ENCODE assay signal across 14 cellular contexts in the genomic region with DNA sequence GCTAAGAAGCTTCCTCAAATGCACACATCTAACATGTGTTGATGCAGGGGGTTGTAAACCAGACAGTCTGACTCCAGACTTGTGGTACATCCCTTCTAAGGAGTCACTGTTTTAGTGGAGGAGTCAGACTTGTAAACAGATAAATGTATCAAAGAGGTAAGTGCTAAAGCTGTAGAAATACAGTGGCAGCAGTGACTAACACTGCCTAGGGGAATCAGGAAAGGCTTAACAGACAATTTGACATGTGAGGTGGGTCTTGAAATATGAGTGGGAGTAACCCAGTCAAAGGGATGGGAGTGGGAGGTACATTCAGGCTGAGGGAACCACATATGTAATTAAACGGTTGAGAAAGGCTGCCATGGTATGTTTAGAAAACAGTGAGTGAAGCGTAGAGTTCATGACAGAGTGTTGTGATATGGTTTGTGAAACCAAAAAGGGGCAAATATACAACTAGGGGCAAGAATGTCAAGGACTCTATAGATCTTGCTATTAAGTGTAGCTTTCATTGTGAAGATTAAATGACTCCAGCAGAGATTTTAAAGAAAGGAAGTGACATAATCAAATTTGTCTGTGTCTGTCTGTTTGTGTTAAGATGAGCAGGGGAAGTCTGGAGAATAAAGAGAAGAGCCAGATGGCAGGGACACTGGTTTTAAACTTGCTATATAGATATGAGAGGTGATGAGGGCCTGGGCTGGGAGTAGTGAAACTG. TPM values are rescaled to one million over a fixed set of nuclear protein-coding genes. Genes with fewer than 3 reads are reported as not detected.
DNase-seq lines count a peak whose midpoint lies in the region; ATAC-seq and TF ChIP-seq lines count a peak whose summit lies in the region.
"Had no signal": no experiment of that assay in that cellular context is flagged by ENCODE, and none has a peak within 500 bp of the region (broad histone marks: within the 10 kb centered on the region; RNA-seq: fewer than 3 reads in every experiment).

No MANE protein-coding gene starts in this region.

- peaks cover 36% of the 10 kb centered on the region for H3K4me1 Mint-ChIP-seq in activated naive CD8-positive, alpha-beta T cell treated with anti-CD3 and anti-CD28 coated beads for 36 hours

- no TSS peak for BruUV-seq in A673 (replicated peaks; lab: Mats Ljungman, UMichigan)

- TF ChIP-seq CTCF in A673 (conservative IDR thresholded peaks at IDR 0.05; ENCODE audit: low read depth, low read length), result no peak
- no peak for TF ChIP-seq CTCF in HEK293 (tag by site-specific recombination; IDR thresholded peaks at IDR 0.05)
- TF ChIP-seq CTCF in vagina (IDR thresholded peaks at IDR 0.05), result no peak

- H3K4me2 ChIP-seq in mesendoderm (ENCODE audit: low read length), result no peak overlapping the region

- no peaks in the 10 kb centered on the region for H3K79me1 ChIP-seq in mesendoderm (ENCODE audit: low read length)

- no peak overlapping the region for H2BK15ac ChIP-seq in mesendoderm (replicated peaks; ENCODE audit: low read depth)

- no peak overlapping the region for H2AK5ac ChIP-seq in mesendoderm (ENCODE audit: low read length)

- no peak overlapping the region for H3K23ac ChIP-seq in mesendoderm (ENCODE audit: low read length)

- peaks cover 48% of the 10 kb centered on the region for H3K27me3 Mint-ChIP-seq in activated naive CD8-positive, alpha-beta T cell treated with anti-CD3 and anti-CD28 coated beads for 36 hours

- H3K9me3 Mint-ChIP-seq in activated naive CD8-positive, alpha-beta T cell treated with anti-CD3 and anti-CD28 coated beads for 36 hours, result no peaks in the 10 kb centered on the region

- no peak overlapping the region for H2BK120ac ChIP-seq in mesendoderm (ENCODE audit: low read depth, low read length)

- no peaks in the 10 kb centered on the region for H3K9me3 ChIP-seq in A673 (ENCODE audit: low read depth, low read length, poor library complexity, severe bottlenecking)
- H3K9me3 ChIP-seq in HEK293 (ENCODE audit: control insufficient read depth, insufficient read depth, low read depth, low read length), result no peaks in the 10 kb centered on the region
- H3K9me3 ChIP-seq in vagina, result no peaks in the 10 kb centered on the region
- H3K9me3 ChIP-seq: ascending aorta, upper lobe of left lung had no signal

- no peak for ATAC-seq in GM21515 (IDR thresholded peaks at IDR 0.05; ENCODE audit: unreplicated experiment)
- ATAC-seq: Panc1 had no signal

- no CpG with 5 or more reads among the region's 2 CpGs for WGBS in mesendoderm (ENCODE audit: extremely low coverage, insufficient coverage, low lambda C conversion rate)

- H4K5ac ChIP-seq in mesendoderm (ENCODE audit: low read length), result no peak overlapping the region

- no peak overlapping the region for H3K4me3 Mint-ChIP-seq in activated naive CD8-positive, alpha-beta T cell treated with anti-CD3 and anti-CD28 coated beads for 36 hours

- no peak overlapping the region for H3K4ac ChIP-seq in mesendoderm (ENCODE audit: low read depth, low read length)

- H4K8ac ChIP-seq in mesendoderm (ENCODE audit: low read depth, low read length), result no peak overlapping the region

- H3K79me2 ChIP-seq in mesendoderm (ENCODE audit: control insufficient read depth, insufficient read depth, low read length), result no peaks in the 10 kb centered on the region

- no peak overlapping the region for H3K56ac ChIP-seq in mesendoderm (ENCODE audit: low read length)

- H3K18ac ChIP-seq in mesendoderm (ENCODE audit: low read length), result peak overlapping the region; percentile 6

- H2BK5ac ChIP-seq in mesendoderm (ENCODE audit: low read length), result no peak overlapping the region

- H3K36me3 ChIP-seq in A673 (ENCODE audit: insufficient read depth, low read length, poor library complexity, severe bottlenecking), result no peaks in the 10 kb centered on the region
- no peaks in the 10 kb centered on the region for H3K36me3 ChIP-seq in HEK293 (ENCODE audit: control insufficient read depth in 2 of 2, insufficient read depth in 1 of 2, low read length in 2 of 2)
- no peaks in the 10 kb centered on the region for H3K36me3 ChIP-seq in mesendoderm (ENCODE audit: control insufficient read depth, insufficient read depth, low read length)
- H3K36me3 ChIP-seq in vagina, result no peaks in the 10 kb centered on the region
- H3K36me3 ChIP-seq: ascending aorta, upper lobe of left lung had no signal

- peak overlapping the region; percentile 27 for H3K27ac Mint-ChIP-seq in activated naive CD8-positive, alpha-beta T cell treated with anti-CD3 and anti-CD28 coated beads for 36 hours

- H3K27ac ChIP-seq in A673 (ENCODE audit: low read depth, low read length, poor library complexity, severe bottlenecking) (no peak overlapping the region), HEK293 (ENCODE audit: extremely low read depth, low read depth, low read length) (no peak overlapping the region), mesendoderm (ENCODE audit: low read depth, low read length) (no peak overlapping the region), vagina (no peak overlapping the region)
- H3K27ac ChIP-seq: ascending aorta had no signal

- intact Hi-C loops in A673 (cut with micrococcal nuclease; ENCODE audit: unreplicated experiment), result no loop called here
- intact Hi-C loops in vagina (cut with DNase I), result no loop called here

- no peak overlapping the region for H3K4me3 ChIP-seq in A673 (ENCODE audit: low read depth, low read length, poor library complexity, severe bottlenecking)
- H3K4me3 ChIP-seq in HEK293 (ENCODE audit: low read depth, low read length), result no peak overlapping the region
- H3K4me3 ChIP-seq in mesendoderm (ENCODE audit: low read length), result no peak overlapping the region
- H3K4me3 ChIP-seq in vagina, result no peak overlapping the region
- H3K4me3 ChIP-seq: ascending aorta, upper lobe of left lung had no signal

- CTCF ChIA-PET in A673 (lab: Charles Lee) (interaction anchor here (0.9 kb wide), 1 partner anchor 11 kb away, joined by 3 read pairs; the partner anchor contains the start of gene ALCAM), HEK293 (lab: Yijun Ruan, JAX) (interaction anchor here (0.5 to 0.9 kb wide), 4 partner anchors 16 to 1247 kb away, joined by 3 to 5 read pairs (median 4); no protein-coding TSS in a partner anchor)

- DNase-seq in A673 (ENCODE audit: low spot score) (peak; percentile 80), mesendoderm (no peak), cerebellum (ENCODE audit: low spot score) (no peak), vagina (ENCODE audit: extremely low spot score in 2 of 2) (no peak), HCEC 1CT (no peak)
- DNase-seq in activated naive CD8-positive, alpha-beta T cell treated with anti-CD3 and anti-CD28 coated beads for 36 hours, result no peak
- DNase-seq: activated CD8-positive, alpha-beta memory T cell treated with anti-CD3 and anti-CD28 coated beads, Interleukin-2, amount 50 U/mL, for 4 hours; midbrain; NCI-H146; upper lobe of left lung had no signal

- no peak overlapping the region for H3K9ac ChIP-seq in mesendoderm (ENCODE audit: low read length)

- POLR2A ChIA-PET in A673 (lab: Charles Lee; ENCODE audit: low non-redundant PET), result no interaction called here
- POLR2A ChIA-PET in HEK293 (lab: Yijun Ruan, JAX), result no interaction called here

- H3K36me3 Mint-ChIP-seq in activated naive CD8-positive, alpha-beta T cell treated with anti-CD3 and anti-CD28 coated beads for 36 hours, result no peaks in the 10 kb centered on the region

- H3K27me3 ChIP-seq in A673 (replicated peaks; ENCODE audit: insufficient read depth, low read depth, low read length, poor library complexity), result no peaks in the 10 kb centered on the region
- H3K27me3 ChIP-seq in mesendoderm (ENCODE audit: insufficient read depth, low read length, poor library complexity), result no peaks in the 10 kb centered on the region
- H3K27me3 ChIP-seq in vagina, result no peaks in the 10 kb centered on the region
- H3K27me3 ChIP-seq: ascending aorta, upper lobe of left lung had no signal

- TF ChIP-seq POLR2A in vagina (IDR thresholded peaks at IDR 0.05), result no peak

- H3K4me1 ChIP-seq in A673 (ENCODE audit: insufficient read depth, low read length, poor library complexity, severe bottlenecking), result peaks cover 22% of the 10 kb centered on the region
- H3K4me1 ChIP-seq in HEK293 (ENCODE audit: control insufficient read depth, insufficient read depth, low read length), result no peaks in the 10 kb centered on the region
- peaks cover 6% of the 10 kb centered on the region for H3K4me1 ChIP-seq in mesendoderm (ENCODE audit: control insufficient read depth, low read depth, low read length)
- peaks cover 7% of the 10 kb centered on the region for H3K4me1 ChIP-seq in vagina

TF ChIP-seq in HEK293, 187 proteins besides CTCF, POLR2A, EP300 and RAD21:
- TF ChIP-seq SP7 (tag by site-specific recombination; IDR thresholded peaks at IDR 0.05) (peak; percentile 96), SCRT2 (tag by site-specific recombination; IDR thresholded peaks at IDR 0.05) (no peak), EGR2 (tag by site-specific recombination; IDR thresholded peaks at IDR 0.05; ENCODE audit: low read depth) (peak; percentile 45; the same call in 1 of the 2 replicates), WT1 (tag by site-specific recombination; IDR thresholded peaks at IDR 0.05) (peak; percentile 85), ZNF184 (tag by site-specific recombination; IDR thresholded peaks at IDR 0.05) (no peak), ZFHX2 (tag by site-specific recombination; conservative IDR thresholded peaks at IDR 0.05) (peak; percentile 80)

RNA-seq across cellular contexts. Expression of gene ALCAM, which starts 11.2 kb away (rescaled TPM):
- total RNA-seq in A673 (2021) (36.8 and 45.2 TPM in 2 replicates), cerebellum (68.6 TPM), vagina (15.2 TPM)
- total RNA-seq in activated naive CD8-positive, alpha-beta T cell treated with anti-CD3 and anti-CD28 coated beads for 36 hours, result 10 to 100 TPM; 20.9 to 21.7 TPM
- 9.0 TPM for polyA plus RNA-seq in mesendoderm (2013, experiment 1 of 2)
- polyA plus RNA-seq in mesendoderm (2013, experiment 2 of 2), result 9.3 TPM
